ENCODE assay signal across 10 cellular contexts in the genomic region with DNA sequence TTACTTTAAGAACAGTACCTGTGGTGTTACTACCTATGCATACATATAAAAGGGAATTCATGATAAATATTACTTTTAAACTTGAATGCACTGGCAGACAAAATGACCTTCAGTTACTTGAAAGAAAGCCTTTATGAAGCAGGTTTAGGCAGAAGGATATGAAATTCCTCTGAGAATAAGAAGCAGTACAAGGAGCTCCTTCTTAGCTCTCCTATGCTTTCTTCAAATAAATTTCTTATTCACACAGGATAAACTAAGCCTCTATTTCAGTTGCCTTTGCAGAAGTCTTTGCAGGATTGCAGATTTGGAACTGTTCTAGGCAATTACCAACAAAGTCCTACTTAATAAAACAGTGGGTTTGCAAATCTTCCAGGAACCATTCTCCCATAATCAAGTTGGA. TPM values are rescaled to one million over a fixed set of nuclear protein-coding genes. Genes with fewer than 3 reads are reported as not detected.
"Had no signal": no experiment of that assay in that cellular context is flagged by ENCODE, and none has a peak within 500 bp of the region (broad histone marks: within the 10 kb centered on the region; RNA-seq: fewer than 3 reads in every experiment).

No MANE protein-coding gene starts in this region.

- ATAC-seq: GM23338, HCT116 had no signal

- H3K27ac Mint-ChIP-seq: GM23338, H9, HFFc6 had no signal

- DNase-seq: GM23248, GOT3, H7, H9, HCEC 1CT, HFFc6 had no signal

- H3K9me3 Mint-ChIP-seq: GM23338, H9, HFFc6 had no signal

- H3K4me1 Mint-ChIP-seq: GM23338, H9 had no signal

- H3K4me3 Mint-ChIP-seq: GM23338, H9, HFFc6 had no signal

RNA-seq across cellular contexts. Expression of gene EPYC, which starts 1.0 kb away (rescaled TPM):
- total RNA-seq: GM23248, GM23338, H1, H7, H9, HFFc6 had no signal
- polyA plus RNA-seq: GM23248, GM23338, H1 had no signal

RNA-seq across cellular contexts. Expression of gene CCER1, which starts 48.8 kb away (rescaled TPM):
- total RNA-seq: GM23248, GM23338, H1, H4, H7, H9, HFFc6 had no signal
- polyA plus RNA-seq: GM23248, GM23338, H1 had no signal

RNA-seq across cellular contexts. Expression of gene KERA, which starts 54.1 kb away (rescaled TPM):
- total RNA-seq: GM23248, GM23338, H1, H4, H7, H9, HFFc6 had no signal
- polyA plus RNA-seq: GM23248, GM23338, H1 had no signal
